Comparison of ENCODE assay signal across 1 cellular context in the genomic region with DNA sequence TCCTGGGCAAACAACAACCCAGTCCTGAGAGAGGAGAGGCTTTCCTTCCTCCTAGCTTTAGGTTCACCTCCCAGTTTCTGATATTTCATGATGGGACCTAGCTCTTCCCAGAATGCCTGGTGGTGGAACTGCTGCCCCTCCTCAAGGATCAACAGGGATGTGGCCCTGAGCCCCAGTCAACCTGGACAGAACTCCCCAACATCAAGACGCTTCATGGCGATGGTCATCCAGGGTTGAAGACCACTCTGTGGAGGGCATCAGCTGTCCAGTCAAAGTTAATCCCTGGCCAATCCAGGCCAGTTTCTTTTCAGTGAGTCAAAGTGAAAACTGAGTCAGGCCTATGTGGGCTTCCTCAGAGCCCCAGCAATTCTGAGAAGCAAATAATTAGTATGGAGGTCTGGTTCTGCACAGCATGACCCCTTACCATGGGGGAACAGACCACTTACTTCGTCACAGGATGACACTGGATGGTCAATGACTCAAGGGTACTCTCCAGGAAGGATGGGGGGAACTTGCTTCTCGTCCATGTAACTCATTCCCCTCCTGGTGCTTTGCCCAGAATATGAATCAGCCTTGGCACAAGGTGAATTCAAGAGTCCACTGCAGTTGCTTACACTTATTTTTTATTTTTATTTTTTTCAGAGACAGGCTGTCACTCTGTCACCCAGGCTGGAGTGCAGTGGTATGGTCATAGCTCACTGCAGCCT.
TF ChIP-seq lines count a peak whose summit lies in the region.

No MANE protein-coding gene starts in this region.

TF ChIP-seq in SK-N-SH treated with all-trans-retinoic acid at 6 μM for 48 hours, 23 proteins besides CTCF, POLR2A, EP300 and RAD21 (continued from another document):
- TF ChIP-seq, protein P1, sequence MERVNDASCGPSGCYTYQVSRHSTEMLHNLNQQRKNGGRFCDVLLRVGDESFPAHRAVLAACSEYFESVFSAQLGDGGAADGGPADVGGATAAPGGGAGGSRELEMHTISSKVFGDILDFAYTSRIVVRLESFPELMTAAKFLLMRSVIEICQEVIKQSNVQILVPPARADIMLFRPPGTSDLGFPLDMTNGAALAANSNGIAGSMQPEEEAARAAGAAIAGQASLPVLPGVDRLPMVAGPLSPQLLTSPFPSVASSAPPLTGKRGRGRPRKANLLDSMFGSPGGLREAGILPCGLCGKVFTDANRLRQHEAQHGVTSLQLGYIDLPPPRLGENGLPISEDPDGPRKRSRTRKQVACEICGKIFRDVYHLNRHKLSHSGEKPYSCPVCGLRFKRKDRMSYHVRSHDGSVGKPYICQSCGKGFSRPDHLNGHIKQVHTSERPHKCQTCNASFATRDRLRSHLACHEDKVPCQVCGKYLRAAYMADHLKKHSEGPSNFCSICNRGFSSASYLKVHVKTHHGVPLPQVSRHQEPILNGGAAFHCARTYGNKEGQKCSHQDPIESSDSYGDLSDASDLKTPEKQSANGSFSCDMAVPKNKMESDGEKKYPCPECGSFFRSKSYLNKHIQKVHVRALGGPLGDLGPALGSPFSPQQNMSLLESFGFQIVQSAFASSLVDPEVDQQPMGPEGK (CRISPR knock-in tag; IDR thresholded peaks at IDR 0.05; ENCODE audit: borderline replicate concordance), result no peak
